ENCODE assay signal across 24 cellular contexts in the genomic region with DNA sequence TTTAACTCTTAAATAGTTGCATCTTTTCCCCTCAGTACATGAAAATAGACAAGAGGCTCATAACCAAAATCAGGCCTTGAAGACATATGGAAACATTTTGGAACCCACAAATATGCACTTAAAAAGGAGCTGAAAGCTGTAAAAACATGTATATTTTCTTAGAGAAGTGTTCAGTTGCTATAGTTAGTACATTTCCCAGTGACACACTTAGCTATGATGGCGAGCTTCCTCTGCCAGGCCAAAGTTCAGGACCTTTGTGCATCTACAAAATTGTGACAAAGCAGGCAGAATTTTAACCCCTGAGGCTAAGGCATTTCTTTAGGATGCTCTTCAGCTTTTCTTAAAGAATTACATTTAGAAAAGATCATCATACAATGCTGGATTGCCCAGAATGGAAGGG. TPM values are rescaled to one million over a fixed set of nuclear protein-coding genes. Genes with fewer than 3 reads are reported as not detected.
DNase-seq lines count a peak whose midpoint lies in the region; TF ChIP-seq lines count a peak whose summit lies in the region.
"Had no signal": no experiment of that assay in that cellular context is flagged by ENCODE, and none has a peak within 500 bp of the region (broad histone marks: within the 10 kb centered on the region; RNA-seq: fewer than 3 reads in every experiment).

No MANE protein-coding gene starts in this region.

- no peaks in the 10 kb centered on the region for H3K9me3 ChIP-seq in liver (ENCODE audit: control insufficient read depth in 4 of 4, low read length in 3 of 4)
- H3K9me3 ChIP-seq: adrenal gland, esophagus muscularis mucosa had no signal

- 24% methylated on average over 1 of the region's 1 CpG for WGBS in liver

- intact Hi-C loops in dendritic cell treated with granulocyte-macrophage colony-stimulating factor and Interleukin-4, amounts not matched to agents 40 ng/mL and 50 ng/mL, for 4 days (cut with micrococcal nuclease), result loop anchor here (5.0 kb wide), 1 partner anchor 41 kb away; no protein-coding TSS in a partner anchor

- DNase-seq in CD1c-positive myeloid dendritic cell (ENCODE audit: extremely low spot score) (peak; percentile 22), MV-4-11 (lab: John Stamatoyannopoulos, UW) (peak; percentile 11), iPS-NIHi11 (ENCODE audit: low spot score) (no peak), LoVo (ENCODE audit: low spot score) (no peak), NCI-H146 treated with DMSO at 0.1 percent for 48 hours (lab: John Stamatoyannopoulos, UW; ENCODE audit: unreplicated experiment) (no peak), A172 (ENCODE audit: low spot score) (no peak)
- DNase-seq: activated CD4-positive, alpha-beta T cell treated with anti-CD3 and anti-CD28 coated beads for 1 hour; adrenal gland; C1 segment of cervical spinal cord; DND-41; endodermal cell; H7; left colon; naive B cell; NCI-H1417; NCI-H2081 treated with DMSO at 0.1 percent for 48 hours; OCI-M1; small intestine; T-cell had no signal

- H3K27me3 Mint-ChIP-seq in dendritic cell treated with granulocyte-macrophage colony-stimulating factor and Interleukin-4, amounts not matched to agents 40 ng/mL and 50 ng/mL, for 4 days, result no peaks in the 10 kb centered on the region
- H3K27me3 Mint-ChIP-seq: naive B cell, T-cell had no signal

- H3K36me3 Mint-ChIP-seq in dendritic cell treated with granulocyte-macrophage colony-stimulating factor and Interleukin-4, amounts not matched to agents 40 ng/mL and 50 ng/mL, for 4 days (ENCODE audit: low read depth), result peaks cover 87% of the 10 kb centered on the region

- no peak overlapping the region for H3K4me3 Mint-ChIP-seq in dendritic cell treated with granulocyte-macrophage colony-stimulating factor and Interleukin-4, amounts not matched to agents 40 ng/mL and 50 ng/mL, for 4 days
- H3K4me3 Mint-ChIP-seq: endodermal cell; naive B cell; stimulated activated effector memory CD8-positive, alpha-beta T cell treated with anti-CD3 and anti-CD28 coated beads, Interleukin-12 subunit alpha, Interleukin-12 subunit beta, amount 100 ng/mL, for 72 hours; T-cell had no signal

- no peak overlapping the region for H3K9ac ChIP-seq in liver (ENCODE audit: low read depth in 1 of 2, low read length in 2 of 2)

- H3K4me3 ChIP-seq in liver (ENCODE audit: low read depth in 1 of 3, low read length in 3 of 3), result no peak overlapping the region
- H3K4me3 ChIP-seq: adrenal gland, coronary artery, esophagus muscularis mucosa had no signal

- TF ChIP-seq RAD21 in liver (IDR thresholded peaks at IDR 0.05), result no peak

- H3K27ac Mint-ChIP-seq in dendritic cell treated with granulocyte-macrophage colony-stimulating factor and Interleukin-4, amounts not matched to agents 40 ng/mL and 50 ng/mL, for 4 days, result peak overlapping the region; percentile 89
- H3K27ac Mint-ChIP-seq: endodermal cell; stimulated activated effector memory CD8-positive, alpha-beta T cell treated with anti-CD3 and anti-CD28 coated beads, Interleukin-12 subunit alpha, Interleukin-12 subunit beta, amount 100 ng/mL, for 72 hours had no signal

- H3K9me3 Mint-ChIP-seq in dendritic cell treated with granulocyte-macrophage colony-stimulating factor and Interleukin-4, amounts not matched to agents 40 ng/mL and 50 ng/mL, for 4 days, result no peaks in the 10 kb centered on the region
- H3K9me3 Mint-ChIP-seq: endodermal cell; naive B cell; stimulated activated effector memory CD8-positive, alpha-beta T cell treated with anti-CD3 and anti-CD28 coated beads, Interleukin-12 subunit alpha, Interleukin-12 subunit beta, amount 100 ng/mL, for 72 hours; T-cell had no signal

- peaks cover 0 to 3% (median 0%) of the 10 kb centered on the region in 4 donors for H3K4me1 ChIP-seq in liver (ENCODE audit: control insufficient read depth in 4 of 4, insufficient read depth in 4 of 4, low read length in 3 of 4)
- H3K4me1 ChIP-seq: esophagus muscularis mucosa had no signal

- TF ChIP-seq CTCF in liver (IDR thresholded peaks at IDR 0.05; ENCODE audit: low read depth, low read length, missing input control), result no peak

- peaks cover 0 to 3% (median 3%) of the 10 kb centered on the region in 4 donors for H3K36me3 ChIP-seq in liver (ENCODE audit: control insufficient read depth in 4 of 4, insufficient read depth in 3 of 4, low read depth in 1 of 4, low read length in 3 of 4)
- H3K36me3 ChIP-seq: adrenal gland had no signal

- H3K27ac ChIP-seq in liver (ENCODE audit: low read depth in 1 of 2, low read length in 2 of 2), result no peak overlapping the region
- H3K27ac ChIP-seq: coronary artery, esophagus muscularis mucosa had no signal

- H3K27me3 ChIP-seq in liver (ENCODE audit: control insufficient read depth in 4 of 4, insufficient read depth in 4 of 4, low read length in 3 of 4), result no peaks in the 10 kb centered on the region
- H3K27me3 ChIP-seq: adrenal gland, esophagus muscularis mucosa had no signal

- H3K4me1 Mint-ChIP-seq in dendritic cell treated with granulocyte-macrophage colony-stimulating factor and Interleukin-4, amounts not matched to agents 40 ng/mL and 50 ng/mL, for 4 days (ENCODE audit: low read depth), result peaks cover 39% of the 10 kb centered on the region
- H3K4me1 Mint-ChIP-seq: endodermal cell had no signal

TF ChIP-seq in liver, 16 proteins besides CTCF, POLR2A, EP300 and RAD21:
- TF ChIP-seq HNF4A (conservative IDR thresholded peaks at IDR 0.05) (peak; percentile 14 to 24), NR2F2 (IDR thresholded peaks at IDR 0.05) (peak; percentile 75), JUND (IDR thresholded peaks at IDR 0.05) (no peak)

RNA-seq across cellular contexts. Expression of gene RCBTB2, which starts 54.5 kb away (rescaled TPM):
- 1 to 10 TPM; 5.2 to 9.0 TPM for total RNA-seq in liver
- polyA plus RNA-seq in liver, result 1 to 10 TPM; 4.1 to 5.6 TPM
- 1.4 and 7.7 TPM in 2 replicates for total RNA-seq in A172 (2014; rRNA removed; shearing (Covaris generic))

Comparison
In these comparisons a context has a peak if more than half of its experiments do, and no peak if none do; other contexts are left out.
1. DNase-seq: peak in CD1c-positive myeloid dendritic cell (single experiment) and MV-4-11 (single experiment); none in iPS-NIHi11 (single experiment), LoVo (single experiment), NCI-H146 treated with DMSO at 0.1 percent for 48 hours (single experiment) and A172 (single experiment).